In the genomic region with DNA sequence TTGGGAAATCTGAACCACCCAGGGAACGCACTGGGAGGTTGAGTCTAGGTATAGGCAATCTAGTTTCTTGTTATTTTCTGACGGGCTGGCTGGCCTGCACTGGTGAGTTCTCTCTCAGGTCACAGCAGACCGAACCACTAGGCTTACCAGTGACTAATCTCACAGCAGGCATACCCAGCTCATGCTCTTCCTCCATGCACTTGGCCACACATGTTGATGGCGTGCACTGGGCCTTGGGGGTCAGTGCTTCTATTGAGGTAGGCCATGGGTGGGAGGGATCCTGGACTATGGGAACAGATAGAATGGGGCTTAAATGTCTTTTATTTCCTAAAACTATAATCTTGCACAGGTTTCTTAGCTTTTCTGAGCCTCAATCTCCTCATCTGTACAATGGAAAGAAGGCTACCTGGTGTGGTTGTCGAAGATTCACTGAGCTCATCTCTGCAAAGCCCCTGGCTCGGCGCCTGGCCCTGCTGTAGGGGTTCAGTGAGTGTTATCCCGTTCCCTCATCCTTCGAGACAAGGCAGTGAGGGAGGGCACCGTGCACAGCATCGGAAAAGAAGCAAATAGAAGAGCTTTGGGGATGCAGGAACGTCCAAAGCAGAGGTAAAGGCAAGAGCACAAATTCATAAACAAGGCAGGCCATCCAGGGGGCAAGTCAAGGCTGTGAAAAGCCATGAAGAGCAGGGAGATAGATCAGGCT, we compare ENCODE assay signal across 12 cellular contexts. TPM values are rescaled to one million over a fixed set of nuclear protein-coding genes. Genes with fewer than 3 reads are reported as not detected.
DNase-seq lines count a peak whose midpoint lies in the region; ATAC-seq and TF ChIP-seq lines count a peak whose summit lies in the region.
"Had no signal": no experiment of that assay in that cellular context is flagged by ENCODE, and none has a peak within 500 bp of the region (broad histone marks: within the 10 kb centered on the region; RNA-seq: fewer than 3 reads in every experiment).

No MANE protein-coding gene starts in this region.

- H3K27me3 Mint-ChIP-seq in MCF 10A (ENCODE audit: insufficient read depth, unreplicated experiment) = no peaks in the 10 kb centered on the region
- H3K27me3 Mint-ChIP-seq in activated naive CD8-positive, alpha-beta T cell treated with anti-CD3 and anti-CD28 coated beads, Interleukin-2, amount 50 U/mL, for 24 hours = no peaks in the 10 kb centered on the region

- dilution Hi-C loops in mammary epithelial cell (cut with HindIII; ENCODE audit: low sequenced_read_pairs) = no loop called here

- H3K36me3 ChIP-seq in mammary epithelial cell (ENCODE audit: insufficient read depth, low read length) = peaks cover 6% of the 10 kb centered on the region
- H3K36me3 ChIP-seq in hepatocyte (replicated peaks; ENCODE audit: insufficient read depth, low read depth) = no peaks in the 10 kb centered on the region

- H3K4me2 ChIP-seq in mammary epithelial cell (ENCODE audit: insufficient read depth, low read depth, low read length) (no peak overlapping the region), hepatocyte (no peak overlapping the region)

- no peaks in the 10 kb centered on the region for H3K79me2 ChIP-seq in mammary epithelial cell (ENCODE audit: insufficient read depth, low read length)
- H3K79me2 ChIP-seq in hepatocyte = no peaks in the 10 kb centered on the region

- intact Hi-C loops in MCF 10A (cut with micrococcal nuclease) = no loop called here
- intact Hi-C loops in mammary epithelial cell (cut with micrococcal nuclease) = loop anchor here (2.0 kb wide), 2 partner anchors 31 to 41 kb away; partner anchors contain the start of gene ATG16L1

- DNase-seq in MCF 10A (ENCODE audit: unreplicated experiment) (no peak), mammary epithelial cell (no peak), kidney glomerular epithelial cell (lab: John Stamatoyannopoulos, UW) (peak; percentile 58), DMS153 (lab: John Stamatoyannopoulos, UW) (no peak), hepatocyte (ENCODE audit: low spot score) (no peak)
- DNase-seq in activated naive CD8-positive, alpha-beta T cell treated with anti-CD3 and anti-CD28 coated beads, Interleukin-2, amount 50 U/mL, for 24 hours = no peak
- DNase-seq in activated CD8-positive, alpha-beta memory T cell treated with anti-CD3 and anti-CD28 coated beads, Interleukin-2, amount 50 U/mL, for 48 hours = no peak
- DNase-seq: activated CD4-positive, alpha-beta T cell treated with anti-CD3 and anti-CD28 coated beads, Interleukin-2, amount 50 U/mL, for 4 hours; AML-193; RPMI8226 had no signal

- no peaks in the 10 kb centered on the region for H3K27me3 ChIP-seq in mammary epithelial cell (ENCODE audit: insufficient read depth, low read length)
- no peaks in the 10 kb centered on the region for H3K27me3 ChIP-seq in hepatocyte

- peaks cover 44% of the 10 kb centered on the region for H3K4me1 ChIP-seq in mammary epithelial cell (ENCODE audit: insufficient read depth, low read length)
- H3K4me1 ChIP-seq in hepatocyte (ENCODE audit: insufficient read depth) = peaks cover 3% of the 10 kb centered on the region

- H2AFZ ChIP-seq in mammary epithelial cell (ENCODE audit: low read depth, low read length) (no peak overlapping the region), hepatocyte (no peak overlapping the region)

- in situ Hi-C loops in mammary epithelial cell (cut with MboI; ENCODE audit: low sequenced_read_pairs in 2 of 2) = no loop called here

- H3K4me3 ChIP-seq in mammary epithelial cell (replicated peaks in 1 of 3; ENCODE audit: insufficient read depth in 1 of 3, low read depth in 2 of 3, low read length in 3 of 3) (no peak overlapping the region), hepatocyte (no peak overlapping the region)
- H3K4me3 ChIP-seq: skin epidermis had no signal

- CTCF ChIA-PET in MCF 10A (lab: Yijun Ruan, JAX) (interaction anchor here (0.6 to 1.7 kb wide), 8 partner anchors 10 to 760 kb away, joined by 3 to 6 read pairs (median 4); partner anchors contain the start of gene ATG16L1), mammary epithelial cell (lab: Charles Lee; ENCODE audit: low non-redundant PET) (interaction anchor here (0.8 kb wide), 1 partner anchor 71 kb away, joined by 7 read pairs; no protein-coding TSS in a partner anchor)

- POLR2A ChIA-PET in MCF 10A (lab: Yijun Ruan, JAX) = interaction anchor here (0.6 to 2.6 kb wide), 10 partner anchors 10 to 329 kb away, joined by 3 to 14 read pairs (median 3); no protein-coding TSS in a partner anchor

- peaks cover 40% of the 10 kb centered on the region for H3K4me1 Mint-ChIP-seq in MCF 10A (ENCODE audit: insufficient read depth, unreplicated experiment)
- H3K4me1 Mint-ChIP-seq in activated naive CD8-positive, alpha-beta T cell treated with anti-CD3 and anti-CD28 coated beads, Interleukin-2, amount 50 U/mL, for 24 hours = peaks cover 16% of the 10 kb centered on the region

- H3K9ac ChIP-seq in mammary epithelial cell (ENCODE audit: insufficient read depth, low read length) = no peak overlapping the region

- H3K36me3 Mint-ChIP-seq in MCF 10A (ENCODE audit: insufficient read depth, unreplicated experiment) = peaks cover 32% of the 10 kb centered on the region
- H3K36me3 Mint-ChIP-seq in activated naive CD8-positive, alpha-beta T cell treated with anti-CD3 and anti-CD28 coated beads, Interleukin-2, amount 50 U/mL, for 24 hours (ENCODE audit: low read depth) = peaks cover 8% of the 10 kb centered on the region

- H3K27ac ChIP-seq in mammary epithelial cell (ENCODE audit: insufficient read depth, low read depth, low read length) (no peak overlapping the region), hepatocyte (no peak overlapping the region)

- H3K9me3 ChIP-seq in mammary epithelial cell (replicated peaks; ENCODE audit: insufficient read depth, low read length) (peaks cover 3% of the 10 kb centered on the region), hepatocyte (ENCODE audit: low read depth) (no peaks in the 10 kb centered on the region)

- WGBS in mammary epithelial cell (ENCODE audit: low coverage, missing lambda C conversion rate) = 89% methylated on average over 12 of the region's 12 CpGs
- WGBS in hepatocyte (ENCODE audit: low lambda C conversion rate, missing lambda C conversion rate) = 86% methylated on average over 12 of the region's 12 CpGs

- peak; percentile 44 for ATAC-seq in activated naive CD8-positive, alpha-beta T cell treated with anti-CD3 and anti-CD28 coated beads, Interleukin-2, amount 50 U/mL, for 24 hours
- no peak for ATAC-seq in GM19397 (IDR thresholded peaks at IDR 0.05; ENCODE audit: unreplicated experiment)

- TF ChIP-seq CTCF in MCF 10A (IDR thresholded peaks at IDR 0.05; ENCODE audit: unreplicated experiment) (no peak), mammary epithelial cell (conservative IDR thresholded peaks at IDR 0.05 in 1 of 2, IDR thresholded peaks at IDR 0.05 in 1 of 2; ENCODE audit: extremely low read depth in 1 of 2, insufficient read depth in 1 of 2, low read depth in 1 of 2, low read length in 2 of 2) (no peak), hepatocyte (IDR thresholded peaks at IDR 0.05; ENCODE audit: poor library complexity) (no peak)

- H3K9me3 Mint-ChIP-seq in MCF 10A (ENCODE audit: unreplicated experiment) = no peaks in the 10 kb centered on the region
- H3K9me3 Mint-ChIP-seq in activated naive CD8-positive, alpha-beta T cell treated with anti-CD3 and anti-CD28 coated beads, Interleukin-2, amount 50 U/mL, for 24 hours = no peaks in the 10 kb centered on the region

- H3K4me3 Mint-ChIP-seq in MCF 10A (ENCODE audit: unreplicated experiment) = peak overlapping the region; percentile 57
- no peak overlapping the region for H3K4me3 Mint-ChIP-seq in activated naive CD8-positive, alpha-beta T cell treated with anti-CD3 and anti-CD28 coated beads, Interleukin-2, amount 50 U/mL, for 24 hours

- H3K9me2 ChIP-seq in hepatocyte (replicated peaks; ENCODE audit: insufficient read depth) = no peaks in the 10 kb centered on the region

- H4K20me1 ChIP-seq in mammary epithelial cell (ENCODE audit: insufficient read depth, low read length) = no peaks in the 10 kb centered on the region
- no peaks in the 10 kb centered on the region for H4K20me1 ChIP-seq in hepatocyte (ENCODE audit: insufficient read depth, poor library complexity, severe bottlenecking)

- no peak overlapping the region for H3K27ac Mint-ChIP-seq in MCF 10A (ENCODE audit: low read depth, unreplicated experiment)
- no peak overlapping the region for H3K27ac Mint-ChIP-seq in activated naive CD8-positive, alpha-beta T cell treated with anti-CD3 and anti-CD28 coated beads, Interleukin-2, amount 50 U/mL, for 24 hours

- BruUV-seq in MCF 10A (replicated peaks; lab: Mats Ljungman, UMichigan) = TSS peak; percentile 13
- no TSS peak for BruUV-seq in mammary epithelial cell (replicated peaks; lab: Mats Ljungman, UMichigan)

RNA-seq across cellular contexts. Expression of gene ATG16L1, which starts 41.3 kb away (rescaled TPM):
- total RNA-seq in MCF 10A (2022) = 26.4 and 28.7 TPM in 2 replicates
- 10 to 100 TPM; 33.3 to 39.2 TPM for total RNA-seq in mammary epithelial cell
- polyA plus RNA-seq in mammary epithelial cell = 22.7 TPM
- polyA minus RNA-seq in mammary epithelial cell = 16.8 TPM
- 21.9 and 28.2 TPM in 2 replicates for total RNA-seq in hepatocyte
- 15.7 and 16.6 TPM in 2 replicates for polyA plus RNA-seq in hepatocyte
